Comparison of ENCODE assay signal across 8 cellular contexts in genomic region chr18:46167971-46168370, GRCh38.
DNase-seq lines count a peak whose midpoint lies in the region; ATAC-seq and TF ChIP-seq lines count a peak whose summit lies in the region.

No MANE protein-coding gene starts in this region.

- TF ChIP-seq POLR2A in ovary (IDR thresholded peaks at IDR 0.05) = no peak

- TF ChIP-seq EP300 in ovary (IDR thresholded peaks at IDR 0.05) = no peak

- no peaks in the 10 kb centered on the region for H3K27me3 Mint-ChIP-seq in dendritic cell treated with granulocyte-macrophage colony-stimulating factor and Interleukin-4, amounts not matched to agents 40 ng/mL and 50 ng/mL, for 4 days
- no peaks in the 10 kb centered on the region for H3K27me3 Mint-ChIP-seq in osteocyte (ENCODE audit: unreplicated experiment)

- no peak overlapping the region for H3K27ac ChIP-seq in ovary

- no peaks in the 10 kb centered on the region for H3K36me3 Mint-ChIP-seq in dendritic cell treated with granulocyte-macrophage colony-stimulating factor and Interleukin-4, amounts not matched to agents 40 ng/mL and 50 ng/mL, for 4 days (ENCODE audit: low read depth)
- no peaks in the 10 kb centered on the region for H3K36me3 Mint-ChIP-seq in osteocyte (ENCODE audit: unreplicated experiment)

- peak; percentile 98 for DNase-seq in NAMALWA (ENCODE audit: low spot score)
- no peak for DNase-seq in ovary
- DNase-seq in HT-29 (ENCODE audit: low spot score) = no peak
- DNase-seq in osteocyte (ENCODE audit: extremely low spot score, unreplicated experiment) = no peak
- DNase-seq in NCI-H2227 (lab: John Stamatoyannopoulos, UW; ENCODE audit: unreplicated experiment) = no peak

- H3K36me3 ChIP-seq in ovary = no peaks in the 10 kb centered on the region

- H3K4me1 Mint-ChIP-seq in dendritic cell treated with granulocyte-macrophage colony-stimulating factor and Interleukin-4, amounts not matched to agents 40 ng/mL and 50 ng/mL, for 4 days (ENCODE audit: low read depth) = peaks cover 9% of the 10 kb centered on the region
- H3K4me1 Mint-ChIP-seq in osteocyte (ENCODE audit: unreplicated experiment) = peaks cover 10% of the 10 kb centered on the region

- H3K4me3 Mint-ChIP-seq in dendritic cell treated with granulocyte-macrophage colony-stimulating factor and Interleukin-4, amounts not matched to agents 40 ng/mL and 50 ng/mL, for 4 days = peak overlapping the region; percentile 68
- H3K4me3 Mint-ChIP-seq in osteocyte (ENCODE audit: unreplicated experiment) = no peak overlapping the region

- no peaks in the 10 kb centered on the region for H3K27me3 ChIP-seq in ovary

- no peaks in the 10 kb centered on the region for H3K9me3 ChIP-seq in ovary

- no peaks in the 10 kb centered on the region for H3K4me1 ChIP-seq in ovary (ENCODE audit: insufficient read depth)

- H3K4me3 ChIP-seq in ovary = no peak overlapping the region

- no peaks in the 10 kb centered on the region for H3K9me3 Mint-ChIP-seq in dendritic cell treated with granulocyte-macrophage colony-stimulating factor and Interleukin-4, amounts not matched to agents 40 ng/mL and 50 ng/mL, for 4 days
- H3K9me3 Mint-ChIP-seq in osteocyte (ENCODE audit: unreplicated experiment) = no peaks in the 10 kb centered on the region

- intact Hi-C loops in dendritic cell treated with granulocyte-macrophage colony-stimulating factor and Interleukin-4, amounts not matched to agents 40 ng/mL and 50 ng/mL, for 4 days (cut with micrococcal nuclease) = no loop called here
- intact Hi-C loops in ovary (cut with DNase I) = loop anchor here in 1 of 4 donors (10.0 kb wide), 1 partner anchor 57 kb away; no protein-coding TSS in a partner anchor

- H3K27ac Mint-ChIP-seq in dendritic cell treated with granulocyte-macrophage colony-stimulating factor and Interleukin-4, amounts not matched to agents 40 ng/mL and 50 ng/mL, for 4 days = peak overlapping the region; percentile 18
- H3K27ac Mint-ChIP-seq in osteocyte (ENCODE audit: unreplicated experiment) = no peak overlapping the region

- ATAC-seq in GM18520 (IDR thresholded peaks at IDR 0.05; ENCODE audit: unreplicated experiment) (peak; percentile 86), HG02588 (IDR thresholded peaks at IDR 0.05; ENCODE audit: unreplicated experiment) (peak; percentile 89)

- TF ChIP-seq CTCF in ovary (IDR thresholded peaks at IDR 0.05) = no peak
- TF ChIP-seq CTCF in osteocyte (IDR thresholded peaks at IDR 0.05) = no peak

- WGBS in ovary, 3 donors = 63 to 79% (median 72%) methylated on average over 9 of the region's 9 CpGs
